In the genomic region with DNA sequence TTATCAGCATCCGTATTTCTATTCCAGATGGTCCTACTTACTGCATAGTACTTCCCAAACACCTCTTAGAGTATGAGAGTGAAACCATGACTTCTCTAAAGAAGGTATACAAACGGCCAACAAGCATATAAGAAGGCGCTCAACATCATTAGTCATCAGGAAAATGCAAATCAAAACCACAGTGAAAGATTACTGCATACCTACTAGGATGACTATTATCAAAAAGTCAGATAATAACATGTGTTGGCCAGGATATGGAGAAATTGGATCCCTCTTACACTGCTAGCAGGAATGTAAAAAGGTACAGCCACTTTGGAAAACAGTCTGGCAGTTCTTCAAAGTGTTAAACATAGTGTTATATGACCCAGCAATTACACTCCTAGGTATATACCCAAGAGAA, we compare ENCODE assay signal across 23 cellular contexts.
DNase-seq lines count a peak whose midpoint lies in the region; ATAC-seq, FAIRE-seq and TF ChIP-seq lines count a peak whose summit lies in the region.
"Had no signal": no experiment of that assay in that cellular context is flagged by ENCODE, and none has a peak within 500 bp of the region (broad histone marks: within the 10 kb centered on the region; RNA-seq: fewer than 3 reads in every experiment).

No MANE protein-coding gene starts in this region.

- no peak for TF ChIP-seq CTCF in AG10803 (conservative IDR thresholded peaks at IDR 0.05; ENCODE audit: low read length)
- no peak for TF ChIP-seq CTCF in IMR-90 (conservative IDR thresholded peaks at IDR 0.05; ENCODE audit: low read depth, low read length)
- no peak for TF ChIP-seq CTCF in astrocyte (IDR thresholded peaks at IDR 0.05; ENCODE audit: insufficient read depth, low read depth, low read length)
- TF ChIP-seq CTCF in foreskin keratinocyte (conservative IDR thresholded peaks at IDR 0.05) = no peak
- no peak for TF ChIP-seq CTCF in MM.1S (IDR thresholded peaks at IDR 0.05; ENCODE audit: low read length)
- TF ChIP-seq CTCF in endodermal cell (conservative IDR thresholded peaks at IDR 0.05) = no peak

- H4K20me1 ChIP-seq in IMR-90 (ENCODE audit: insufficient read depth, low read length) = no peaks in the 10 kb centered on the region
- H4K20me1 ChIP-seq in astrocyte (ENCODE audit: insufficient read depth, low read length) = no peaks in the 10 kb centered on the region
- no peaks in the 10 kb centered on the region for H4K20me1 ChIP-seq in MM.1S (ENCODE audit: insufficient read depth, low read length)

- no peak overlapping the region for H2AK5ac ChIP-seq in IMR-90 (ENCODE audit: low read depth, low read length)

- no peak overlapping the region for H3K4me2 ChIP-seq in IMR-90 (ENCODE audit: low read depth, low read length)
- peak overlapping the region; percentile 63 for H3K4me2 ChIP-seq in astrocyte (ENCODE audit: low read length)
- no peak overlapping the region for H3K4me2 ChIP-seq in MM.1S (ENCODE audit: low read depth, low read length)

- no peak overlapping the region for H2BK20ac ChIP-seq in IMR-90 (ENCODE audit: low read depth, low read length)

- no peak overlapping the region for H2AK9ac ChIP-seq in IMR-90 (replicated peaks; ENCODE audit: low read depth, low read length, poor library complexity)

- in situ Hi-C loops in IMR-90 (cut with MboI; ENCODE audit: low sequenced_read_pairs) = no loop called here

- H3K4me3 Mint-ChIP-seq in astrocyte (ENCODE audit: unreplicated experiment) (no peak overlapping the region), endodermal cell (no peak overlapping the region)
- H3K4me3 Mint-ChIP-seq: activated CD4-positive, alpha-beta memory T cell treated with anti-CD3 and anti-CD28 coated beads for 36 hours; activated T-cell treated with anti-CD3 and anti-CD28 coated beads, Interleukin-2, amount 50 U/mL, for 24 hours; brain; neural crest cell; WTC11 had no signal

- H3K27ac ChIP-seq in IMR-90 (ENCODE audit: insufficient read depth, low read length) (no peak overlapping the region), astrocyte (ENCODE audit: low read depth, low read length) (peak overlapping the region; percentile 4), foreskin keratinocyte (peak overlapping the region; percentile 20), MM.1S (ENCODE audit: low read length) (no peak overlapping the region), endodermal cell (ENCODE audit: low read depth, low read length) (no peak overlapping the region)
- H3K27ac ChIP-seq: gastroesophageal sphincter, left ventricle myocardium inferior had no signal

- H3K27ac Mint-ChIP-seq in astrocyte (ENCODE audit: unreplicated experiment) (no peak overlapping the region), endodermal cell (no peak overlapping the region)
- H3K27ac Mint-ChIP-seq: activated CD4-positive, alpha-beta memory T cell treated with anti-CD3 and anti-CD28 coated beads for 36 hours; activated T-cell treated with anti-CD3 and anti-CD28 coated beads, Interleukin-2, amount 50 U/mL, for 24 hours; brain; WTC11 had no signal

- H3K4ac ChIP-seq in IMR-90 (ENCODE audit: low read depth, low read length) = no peak overlapping the region

- peak; percentile 99 for FAIRE-seq in astrocyte (lab: Jason Lieb, UNC)
- FAIRE-seq: K562 had no signal

- BruUV-seq in IMR-90 (replicated peaks; lab: Mats Ljungman, UMichigan) = no TSS peak

- TF ChIP-seq POLR2A in IMR-90 (IDR thresholded peaks at IDR 0.05; ENCODE audit: low read depth, low read length) = no peak

- H4K5ac ChIP-seq in IMR-90 (ENCODE audit: low read depth, low read length) = no peak overlapping the region

- H3K23ac ChIP-seq in IMR-90 (ENCODE audit: low read depth, low read length) = no peak overlapping the region

- H3K9ac ChIP-seq in IMR-90 (ENCODE audit: low read depth, low read length) = no peak overlapping the region
- no peak overlapping the region for H3K9ac ChIP-seq in astrocyte (ENCODE audit: low read length)
- no peak overlapping the region for H3K9ac ChIP-seq in MM.1S (ENCODE audit: low read length)
- no peak overlapping the region for H3K9ac ChIP-seq in endodermal cell (ENCODE audit: extremely low read depth, low read length, poor library complexity, severe bottlenecking)

- no peak overlapping the region for H2AFZ ChIP-seq in IMR-90 (replicated peaks; ENCODE audit: low read length, poor library complexity)
- no peak overlapping the region for H2AFZ ChIP-seq in astrocyte (ENCODE audit: low read depth, low read length)
- H2AFZ ChIP-seq in MM.1S (ENCODE audit: low read length) = no peak overlapping the region

- no peak overlapping the region for H3K14ac ChIP-seq in IMR-90 (replicated peaks; ENCODE audit: low read depth, low read length)

- no peak for TF ChIP-seq RAD21 in IMR-90 (IDR thresholded peaks at IDR 0.05; ENCODE audit: low read length)

- peak; percentile 69 for ATAC-seq in IMR-90 (ENCODE audit: low read depth)
- ATAC-seq in foreskin keratinocyte = peak; percentile 97
- ATAC-seq: gastroesophageal sphincter, HCT116, K562, WTC11 had no signal

- intact Hi-C loops in IMR-90 (cut with micrococcal nuclease) (no loop called here), posterior vena cava (cut with DNase I) (no loop called here)

- no peak overlapping the region for H2BK5ac ChIP-seq in IMR-90 (ENCODE audit: low read depth, low read length, poor library complexity, severe bottlenecking)

- H3K27me3 Mint-ChIP-seq in astrocyte (ENCODE audit: low read depth, unreplicated experiment) = no peaks in the 10 kb centered on the region
- H3K27me3 Mint-ChIP-seq in endodermal cell (ENCODE audit: insufficient read depth) = peaks cover 2% of the 10 kb centered on the region
- H3K27me3 Mint-ChIP-seq: activated CD4-positive, alpha-beta memory T cell treated with anti-CD3 and anti-CD28 coated beads for 36 hours; brain had no signal

- H4K8ac ChIP-seq in IMR-90 (ENCODE audit: low read depth in 2 of 2, low read length in 2 of 2) = no peak overlapping the region

- H3K4me1 ChIP-seq in IMR-90 (ENCODE audit: control insufficient read depth, insufficient read depth, low read length) (no peaks in the 10 kb centered on the region), astrocyte (ENCODE audit: insufficient read depth, low read length) (peaks cover 7% of the 10 kb centered on the region), foreskin keratinocyte (peaks cover 21% of the 10 kb centered on the region), MM.1S (ENCODE audit: low read length) (no peaks in the 10 kb centered on the region), endodermal cell (ENCODE audit: control insufficient read depth, insufficient read depth, low read length) (no peaks in the 10 kb centered on the region)
- H3K4me1 ChIP-seq: gastroesophageal sphincter, left ventricle myocardium inferior had no signal

- H4K91ac ChIP-seq in IMR-90 (ENCODE audit: insufficient read depth, low read depth, low read length) = no peak overlapping the region

- H3K9me3 Mint-ChIP-seq in astrocyte (ENCODE audit: unreplicated experiment) (no peaks in the 10 kb centered on the region), endodermal cell (no peaks in the 10 kb centered on the region)
- H3K9me3 Mint-ChIP-seq: activated CD4-positive, alpha-beta memory T cell treated with anti-CD3 and anti-CD28 coated beads for 36 hours; activated T-cell treated with anti-CD3 and anti-CD28 coated beads, Interleukin-2, amount 50 U/mL, for 24 hours; WTC11 had no signal

- no peak overlapping the region for H3K18ac ChIP-seq in IMR-90 (ENCODE audit: low read depth, low read length)

- no peaks in the 10 kb centered on the region for H3F3A ChIP-seq in MM.1S (ENCODE audit: insufficient read depth, low read length)

- H3K9me2 ChIP-seq in MM.1S (replicated peaks; ENCODE audit: insufficient read depth, low read length) = no peaks in the 10 kb centered on the region

- peaks cover 4% of the 10 kb centered on the region for H3K4me1 Mint-ChIP-seq in astrocyte (ENCODE audit: low read depth, unreplicated experiment)
- H3K4me1 Mint-ChIP-seq in endodermal cell = peaks cover 2% of the 10 kb centered on the region
- H3K4me1 Mint-ChIP-seq: brain had no signal

- no peaks in the 10 kb centered on the region for H3K36me3 ChIP-seq in IMR-90 (ENCODE audit: control insufficient read depth, insufficient read depth, low read length)
- no peaks in the 10 kb centered on the region for H3K36me3 ChIP-seq in astrocyte (ENCODE audit: insufficient read depth, low read length)
- H3K36me3 ChIP-seq in MM.1S (replicated peaks; ENCODE audit: insufficient read depth, low read length) = no peaks in the 10 kb centered on the region
- no peaks in the 10 kb centered on the region for H3K36me3 ChIP-seq in endodermal cell (ENCODE audit: control insufficient read depth, insufficient read depth, low read length)
- H3K36me3 ChIP-seq: gastroesophageal sphincter, left ventricle myocardium inferior had no signal

- H2BK120ac ChIP-seq in IMR-90 (ENCODE audit: low read depth, low read length) = no peak overlapping the region

- H3K27me3 ChIP-seq in IMR-90 (ENCODE audit: control insufficient read depth, insufficient read depth, low read length) (no peaks in the 10 kb centered on the region), astrocyte (ENCODE audit: insufficient read depth, low read length) (no peaks in the 10 kb centered on the region), foreskin keratinocyte (no peaks in the 10 kb centered on the region), MM.1S (replicated peaks; ENCODE audit: insufficient read depth, low read length) (no peaks in the 10 kb centered on the region), endodermal cell (ENCODE audit: control insufficient read depth, insufficient read depth, low read length, poor library complexity, severe bottlenecking) (no peaks in the 10 kb centered on the region)
- H3K27me3 ChIP-seq: gastroesophageal sphincter had no signal

- H3K79me2 ChIP-seq in astrocyte (ENCODE audit: insufficient read depth, low read length) (no peaks in the 10 kb centered on the region), MM.1S (ENCODE audit: low read length) (no peaks in the 10 kb centered on the region)

- DNase-seq in AG10803 (ENCODE audit: low read depth) (peak; percentile 38), IMR-90 (peak; percentile 82), astrocyte (ENCODE audit: low read depth) (peak; percentile 95), foreskin keratinocyte (peak; percentile 69 to 86), LoVo (ENCODE audit: low spot score) (no peak), posterior vena cava (ENCODE audit: low spot score) (no peak), MM.1S (no peak), endodermal cell (no peak)
- DNase-seq: ACHN; activated CD4-positive, alpha-beta memory T cell treated with anti-CD3 and anti-CD28 coated beads for 36 hours; activated naive CD4-positive, alpha-beta T cell treated with Interleukin-2 at 50 U/mL for 16 hours; activated T-cell treated with anti-CD3 and anti-CD28 coated beads, Interleukin-2, amount 50 U/mL, for 24 hours; DMS153; left ventricle myocardium inferior; NCI-H524 treated with DMSO at 0.1 percent for 48 hours; SIG-M5; T-helper 2 cell had no signal

- no peak overlapping the region for H3K56ac ChIP-seq in IMR-90 (ENCODE audit: extremely low read depth, insufficient read depth, low read length)

- CTCF ChIA-PET in IMR-90 (lab: Yijun Ruan, JAX) = no interaction called here

- no peak overlapping the region for H2BK15ac ChIP-seq in IMR-90 (ENCODE audit: low read depth, low read length)

- no peaks in the 10 kb centered on the region for H3K9me1 ChIP-seq in IMR-90 (ENCODE audit: insufficient read depth, low read length)

- no peaks in the 10 kb centered on the region for H3K79me1 ChIP-seq in IMR-90 (ENCODE audit: low read depth in 1 of 2, low read length in 2 of 2)

- H3K36me3 Mint-ChIP-seq in astrocyte (ENCODE audit: low read depth, unreplicated experiment) (no peaks in the 10 kb centered on the region), endodermal cell (ENCODE audit: low read depth) (no peaks in the 10 kb centered on the region)
- H3K36me3 Mint-ChIP-seq: activated CD4-positive, alpha-beta memory T cell treated with anti-CD3 and anti-CD28 coated beads for 36 hours; brain; WTC11 had no signal

- H3K4me3 ChIP-seq in AG10803 (ENCODE audit: low read length) = no peak overlapping the region
- H3K4me3 ChIP-seq in IMR-90 (ENCODE audit: insufficient read depth, low read depth, low read length) = no peak overlapping the region
- H3K4me3 ChIP-seq in astrocyte (ENCODE audit: insufficient read depth, low read depth, low read length) = no peak overlapping the region
- H3K4me3 ChIP-seq in MM.1S (ENCODE audit: low read length) = no peak overlapping the region
- no peak overlapping the region for H3K4me3 ChIP-seq in endodermal cell (ENCODE audit: low read length)
- H3K4me3 ChIP-seq: gastroesophageal sphincter, K562, left ventricle myocardium inferior had no signal

- no CpG with 5 or more reads among the region's 3 CpGs for WGBS in IMR-90 (ENCODE audit: extremely low coverage in 2 of 2, insufficient read length in 1 of 2), 2 experiments
- 75% methylated on average over 2 of the region's 3 CpGs; no CpG with 5 or more reads in 1 of the 2 experiments for WGBS in endodermal cell (ENCODE audit: insufficient coverage in 1 of 2, insufficient read length in 1 of 2), 2 experiments

- H3K9me3 ChIP-seq in IMR-90 (ENCODE audit: control insufficient read depth, insufficient read depth, low read length) = no peaks in the 10 kb centered on the region
- H3K9me3 ChIP-seq in astrocyte (ENCODE audit: insufficient read depth, low read depth, low read length) = no peaks in the 10 kb centered on the region
- no peaks in the 10 kb centered on the region for H3K9me3 ChIP-seq in MM.1S (replicated peaks; ENCODE audit: insufficient read depth, low read length)
- H3K9me3 ChIP-seq in endodermal cell (ENCODE audit: control insufficient read depth, low read length) = no peaks in the 10 kb centered on the region
- H3K9me3 ChIP-seq: gastroesophageal sphincter, left ventricle myocardium inferior had no signal

- dilution Hi-C loops in IMR-90 (cut with HindIII; ENCODE audit: low sequenced_read_pairs, unreplicated experiment) = no loop called here

- POLR2A ChIA-PET in IMR-90 (lab: Charles Lee; ENCODE audit: unreplicated experiment) = no interaction called here

Comparison
In these comparisons a context has a peak if more than half of its experiments do, and no peak if none do; other contexts are left out.
1. DNase-seq: peak in AG10803 (single experiment), IMR-90 (single experiment), astrocyte (single experiment) and foreskin keratinocyte (2 of 2); none in LoVo (single experiment), posterior vena cava (single experiment), MM.1S (single experiment) and endodermal cell (single experiment).
2. H3K27ac ChIP-seq: peak in astrocyte (single experiment) and foreskin keratinocyte (single experiment); none in IMR-90 (single experiment), MM.1S (single experiment) and endodermal cell (single experiment).